ENCODE assay signal across 24 cellular contexts in genomic region chr5:87007737-87008136, GRCh38.
"Had no signal": no experiment of that assay in that cellular context is flagged by ENCODE, and none has a peak within 500 bp of the region (broad histone marks: within the 10 kb centered on the region; RNA-seq: fewer than 3 reads in every experiment).

No MANE protein-coding gene starts in this region.

- H3K9me3 ChIP-seq: ascending aorta, esophagus muscularis mucosa, gastrocnemius medialis had no signal

- H3K4me3 ChIP-seq: ascending aorta, coronary artery, esophagus muscularis mucosa, gastrocnemius medialis had no signal

- H3K4me1 ChIP-seq: ascending aorta, esophagus muscularis mucosa, foreskin keratinocyte, gastrocnemius medialis had no signal

- FAIRE-seq: bronchial epithelial cell had no signal

- H3K27ac ChIP-seq: ascending aorta, brain microvascular endothelial cell, coronary artery, esophagus muscularis mucosa, foreskin keratinocyte, gastrocnemius medialis had no signal

- DNase-seq: activated CD4-positive, alpha-beta memory T cell treated with anti-CD3 and anti-CD28 coated beads for 36 hours; activated CD4-positive, alpha-beta T cell treated with anti-CD3 and anti-CD28 coated beads for 36 hours; activated CD4-positive, alpha-beta T cell treated with anti-CD3 and anti-CD28 coated beads, Interleukin-2, amount 10 ng/mL, durations not matched to agents 24 days and 14 days; activated CD4-positive, CD25-positive, alpha-beta regulatory T cell; activated CD4-positive, CD25-positive, alpha-beta regulatory T cell treated with anti-CD3 and anti-CD28 coated beads, Interleukin-2, amount 50 U/mL, for 72 hours; activated CD8-positive, alpha-beta memory T cell treated with anti-CD3 and anti-CD28 coated beads, Interleukin-2, amount 10 ng/mL, durations not matched to agents 7 days and 5 days; activated CD8-positive, alpha-beta memory T cell treated with anti-CD3 and anti-CD28 coated beads, Interleukin-2, amount 50 U/mL, for 4 hours; activated CD8-positive, alpha-beta T cell treated with anti-CD3 and anti-CD28 coated beads, Interleukin-2, amount 10 ng/mL, durations not matched to agents 7 days and 5 days; activated effector memory CD4-positive, alpha-beta T cell treated with anti-CD3 and anti-CD28 coated beads, Interleukin-2, amount 50 U/mL, for 16 hours; activated naive CD4-positive, alpha-beta T cell treated with anti-CD3 and anti-CD28 coated beads for 36 hours; activated naive CD8-positive, alpha-beta T cell treated with anti-CD3 and anti-CD28 coated beads for 36 hours; activated T-cell treated with anti-CD3 and anti-CD28 coated beads, Interleukin-2, amount 50 U/mL, for 1 hour; activated T-cell treated with anti-CD3 and anti-CD28 coated beads, Interleukin-2, amount 50 U/mL, for 48 hours; brain microvascular endothelial cell; effector CD4-positive, alpha-beta T cell; effector memory CD8-positive, alpha-beta T cell; erythroblast; foreskin keratinocyte; gastrocnemius medialis; T-helper 2 cell had no signal

- H3K36me3 ChIP-seq: ascending aorta, brain microvascular endothelial cell, esophagus muscularis mucosa, gastrocnemius medialis had no signal

- H3K27me3 ChIP-seq: ascending aorta, brain microvascular endothelial cell, esophagus muscularis mucosa, gastrocnemius medialis had no signal
